Comparison of ENCODE assay signal across 22 cellular contexts in the genomic region with DNA sequence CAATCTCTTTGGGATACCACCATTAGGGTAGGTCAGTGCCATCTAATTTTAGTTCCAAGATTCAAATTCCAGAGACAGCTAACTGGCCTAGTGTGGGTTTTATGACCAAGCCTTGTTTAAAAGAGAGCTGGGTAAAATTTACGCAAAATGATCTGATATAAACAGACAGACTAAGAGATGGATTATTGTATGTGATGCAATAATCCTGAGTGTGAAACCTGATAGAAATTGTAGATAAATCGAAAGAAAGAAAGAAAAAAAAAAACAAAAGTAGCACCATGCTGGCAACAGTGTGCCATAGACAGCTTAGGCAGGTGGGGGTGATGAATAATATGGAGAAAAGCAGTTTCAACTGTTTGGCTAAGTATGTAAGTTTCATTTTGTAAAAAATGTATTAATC. TPM values are rescaled to one million over a fixed set of nuclear protein-coding genes. Genes with fewer than 3 reads are reported as not detected.
A peak's percentile ranks its signal among the peaks of the same experiment; 100 is the strongest.
DNase-seq lines count a peak whose midpoint lies in the region; ATAC-seq and TF ChIP-seq lines count a peak whose summit lies in the region.
"Had no signal": no experiment of that assay in that cellular context is flagged by ENCODE, and none has a peak within 500 bp of the region (broad histone marks: within the 10 kb centered on the region; RNA-seq: fewer than 3 reads in every experiment).

No MANE protein-coding gene starts in this region.

- H4K8ac ChIP-seq in IMR-90 (ENCODE audit: low read depth in 2 of 2, low read length in 2 of 2), result no peak overlapping the region

- no peak overlapping the region for H3K14ac ChIP-seq in IMR-90 (replicated peaks; ENCODE audit: low read depth, low read length)

- no peak overlapping the region for H2AK9ac ChIP-seq in IMR-90 (replicated peaks; ENCODE audit: low read depth, low read length, poor library complexity)

- ATAC-seq in activated CD8-positive, alpha-beta memory T cell treated with anti-CD3 and anti-CD28 coated beads, Interleukin-2, amount 10 ng/mL, durations not matched to agents 7 days and 5 days, result no peak
- no peak for ATAC-seq in IMR-90 (ENCODE audit: low read depth)
- no peak for ATAC-seq in activated naive CD8-positive, alpha-beta T cell treated with anti-CD3 and anti-CD28 coated beads, Interleukin-2, amount 10 ng/mL, durations not matched to agents 7 days and 5 days (ENCODE audit: low read depth)
- ATAC-seq in HG02884 (IDR thresholded peaks at IDR 0.05; ENCODE audit: unreplicated experiment), result no peak
- ATAC-seq: mucosa of descending colon; stimulated activated naive B cell treated with anti-CD40 and anti-IgM and Interleukin-4, amounts not matched to agents 10 μg/mL and 1 μg/mL and 100 μg/mL, for 72 hours had no signal

- peak overlapping the region; percentile 52 for H3K27ac Mint-ChIP-seq in activated CD8-positive, alpha-beta memory T cell treated with anti-CD3 and anti-CD28 coated beads, Interleukin-2, amount 10 ng/mL, durations not matched to agents 7 days and 5 days
- H3K27ac Mint-ChIP-seq in activated naive CD8-positive, alpha-beta T cell treated with anti-CD3 and anti-CD28 coated beads, Interleukin-2, amount 10 ng/mL, durations not matched to agents 7 days and 5 days, result no peak overlapping the region
- no peak overlapping the region for H3K27ac Mint-ChIP-seq in nephron progenitor cell
- H3K27ac Mint-ChIP-seq: activated B cell treated with CpG ODN at 0.5 μM for 24 hours; activated naive CD4-positive, alpha-beta T cell treated with anti-CD3 and anti-CD28 coated beads, Interleukin-2, amount 10 ng/mL, durations not matched to agents 7 days and 5 days had no signal

- no peak for TF ChIP-seq POLR2A in IMR-90 (IDR thresholded peaks at IDR 0.05; ENCODE audit: low read depth, low read length)

- H3K27ac ChIP-seq in IMR-90 (ENCODE audit: insufficient read depth, low read length), result no peak overlapping the region
- H3K27ac ChIP-seq: colonic mucosa, left ventricle myocardium inferior, sigmoid colon had no signal

- peaks cover 18% of the 10 kb centered on the region for H3K9me3 Mint-ChIP-seq in activated CD8-positive, alpha-beta memory T cell treated with anti-CD3 and anti-CD28 coated beads, Interleukin-2, amount 10 ng/mL, durations not matched to agents 7 days and 5 days (ENCODE audit: low read depth)
- H3K9me3 Mint-ChIP-seq in activated naive CD8-positive, alpha-beta T cell treated with anti-CD3 and anti-CD28 coated beads, Interleukin-2, amount 10 ng/mL, durations not matched to agents 7 days and 5 days, result peaks cover 19% of the 10 kb centered on the region
- H3K9me3 Mint-ChIP-seq in nephron progenitor cell, result peaks cover 51% of the 10 kb centered on the region
- H3K9me3 Mint-ChIP-seq: activated B cell treated with CpG ODN at 0.5 μM for 24 hours; stimulated activated naive B cell treated with anti-CD40 and anti-IgM and Interleukin-4, amounts not matched to agents 10 μg/mL and 1 μg/mL and 100 μg/mL, for 72 hours had no signal

- no peak overlapping the region for H2BK20ac ChIP-seq in IMR-90 (ENCODE audit: low read depth, low read length)

- H4K5ac ChIP-seq in IMR-90 (ENCODE audit: low read depth, low read length), result no peak overlapping the region

- peaks cover 11% of the 10 kb centered on the region for H3K36me3 ChIP-seq in IMR-90 (ENCODE audit: control insufficient read depth, insufficient read depth, low read length)
- H3K36me3 ChIP-seq: colonic mucosa had no signal

- H3K23ac ChIP-seq in IMR-90 (ENCODE audit: low read depth, low read length), result no peak overlapping the region

- H2AK5ac ChIP-seq in IMR-90 (ENCODE audit: low read depth, low read length), result no peak overlapping the region

- dilution Hi-C loops in IMR-90 (cut with HindIII; ENCODE audit: low sequenced_read_pairs, unreplicated experiment), result no loop called here

- no peaks in the 10 kb centered on the region for H3K9me3 ChIP-seq in IMR-90 (ENCODE audit: control insufficient read depth, insufficient read depth, low read length)
- H3K9me3 ChIP-seq: colonic mucosa, left ventricle myocardium inferior, mucosa of descending colon, sigmoid colon had no signal

- BruUV-seq in IMR-90 (replicated peaks; lab: Mats Ljungman, UMichigan), result no TSS peak

- in situ Hi-C loops in IMR-90 (cut with MboI; ENCODE audit: low sequenced_read_pairs), result loop anchor here (10.0 kb wide), 2 partner anchors 305 to 425 kb away; a partner anchor contains a TSS

- no peak overlapping the region for H2BK5ac ChIP-seq in IMR-90 (ENCODE audit: low read depth, low read length, poor library complexity, severe bottlenecking)

- H3K4me1 Mint-ChIP-seq in activated CD8-positive, alpha-beta memory T cell treated with anti-CD3 and anti-CD28 coated beads, Interleukin-2, amount 10 ng/mL, durations not matched to agents 7 days and 5 days, result peaks cover 50% of the 10 kb centered on the region
- H3K4me1 Mint-ChIP-seq in activated naive CD8-positive, alpha-beta T cell treated with anti-CD3 and anti-CD28 coated beads, Interleukin-2, amount 10 ng/mL, durations not matched to agents 7 days and 5 days, result peaks cover 33% of the 10 kb centered on the region
- H3K4me1 Mint-ChIP-seq in nephron progenitor cell, result peaks cover 32% of the 10 kb centered on the region

- H2BK15ac ChIP-seq in IMR-90 (ENCODE audit: low read depth, low read length), result no peak overlapping the region

- H4K20me1 ChIP-seq in IMR-90 (ENCODE audit: insufficient read depth, low read length), result no peaks in the 10 kb centered on the region

- H4K91ac ChIP-seq in IMR-90 (ENCODE audit: insufficient read depth, low read depth, low read length), result no peak overlapping the region

- no peaks in the 10 kb centered on the region for H3K27me3 Mint-ChIP-seq in activated CD8-positive, alpha-beta memory T cell treated with anti-CD3 and anti-CD28 coated beads, Interleukin-2, amount 10 ng/mL, durations not matched to agents 7 days and 5 days
- no peaks in the 10 kb centered on the region for H3K27me3 Mint-ChIP-seq in activated naive CD8-positive, alpha-beta T cell treated with anti-CD3 and anti-CD28 coated beads, Interleukin-2, amount 10 ng/mL, durations not matched to agents 7 days and 5 days
- peaks cover 10% of the 10 kb centered on the region for H3K27me3 Mint-ChIP-seq in nephron progenitor cell (ENCODE audit: low read depth, poor library complexity)
- H3K27me3 Mint-ChIP-seq: activated B cell treated with CpG ODN at 0.5 μM for 24 hours; stimulated activated naive B cell treated with anti-CD40 and anti-IgM and Interleukin-4, amounts not matched to agents 10 μg/mL and 1 μg/mL and 100 μg/mL, for 72 hours had no signal

- H3K18ac ChIP-seq in IMR-90 (ENCODE audit: low read depth, low read length), result no peak overlapping the region

- DNase-seq in activated CD8-positive, alpha-beta memory T cell treated with anti-CD3 and anti-CD28 coated beads, Interleukin-2, amount 10 ng/mL, durations not matched to agents 7 days and 5 days, result no peak
- no peak for DNase-seq in activated CD8-positive, alpha-beta memory T cell treated with anti-CD3 and anti-CD28 coated beads, Interleukin-2, amount 50 U/mL, for 48 hours
- no peak for DNase-seq in IMR-90
- no peak for DNase-seq in activated naive CD8-positive, alpha-beta T cell treated with anti-CD3 and anti-CD28 coated beads, Interleukin-2, amount 10 ng/mL, durations not matched to agents 7 days and 5 days
- DNase-seq in nephron progenitor cell, result no peak
- no peak for DNase-seq in islet precursor cell
- DNase-seq in NCI-H446 treated with DMSO at 0.1 percent for 48 hours (lab: John Stamatoyannopoulos, UW), result no peak
- DNase-seq: ACHN; activated B cell treated with CpG ODN at 0.5 μM for 24 hours; activated CD8-positive, alpha-beta memory T cell treated with anti-CD3 and anti-CD28 coated beads, Interleukin-2, amount 50 U/mL, for 4 hours; activated naive CD4-positive, alpha-beta T cell treated with anti-CD3 and anti-CD28 coated beads, Interleukin-2, amount 10 ng/mL, durations not matched to agents 7 days and 5 days; colonic mucosa; DMS79 treated with DMSO at 0.1 percent for 48 hours; Kasumi-1; left ventricle myocardium inferior; mucosa of descending colon; NCI-H1436; NCI-H748 treated with DMSO at 0.1 percent for 48 hours; SIG-M5; sigmoid colon; stimulated activated naive B cell treated with anti-CD40 and anti-IgM and Interleukin-4, amounts not matched to agents 10 μg/mL and 1 μg/mL and 100 μg/mL, for 72 hours had no signal

- no peak overlapping the region for H3K4me3 ChIP-seq in IMR-90 (ENCODE audit: insufficient read depth, low read depth, low read length)
- H3K4me3 ChIP-seq: colonic mucosa, left ventricle myocardium inferior, mucosa of descending colon, sigmoid colon had no signal

- no peak overlapping the region for H3K4ac ChIP-seq in IMR-90 (ENCODE audit: low read depth, low read length)

- no peak overlapping the region for H3K4me2 ChIP-seq in IMR-90 (ENCODE audit: low read depth, low read length)

- H3K27me3 ChIP-seq in IMR-90 (ENCODE audit: control insufficient read depth, insufficient read depth, low read length), result no peaks in the 10 kb centered on the region
- H3K27me3 ChIP-seq: colonic mucosa, sigmoid colon had no signal

- WGBS in IMR-90 (ENCODE audit: extremely low coverage in 2 of 2, insufficient read length in 1 of 2), 2 experiments, result 80 to 100% methylated on average over 1 to 2 of the region's 2 CpGs

- H3K79me1 ChIP-seq in IMR-90 (ENCODE audit: low read depth in 1 of 2, low read length in 2 of 2), result peaks cover 12 to 16% of the 10 kb centered on the region in 2 experiments; a peak in 3 of 4 replicates

- H3K4me1 ChIP-seq in IMR-90 (ENCODE audit: control insufficient read depth, insufficient read depth, low read length), result no peaks in the 10 kb centered on the region

- H2BK120ac ChIP-seq in IMR-90 (ENCODE audit: low read depth, low read length), result no peak overlapping the region

- H2AFZ ChIP-seq in IMR-90 (replicated peaks; ENCODE audit: low read length, poor library complexity), result no peak overlapping the region

- no peak for TF ChIP-seq RAD21 in IMR-90 (IDR thresholded peaks at IDR 0.05; ENCODE audit: low read length)

- CTCF ChIA-PET in activated CD8-positive, alpha-beta memory T cell treated with anti-CD3 and anti-CD28 coated beads, Interleukin-2, amount 10 ng/mL, durations not matched to agents 7 days and 5 days (lab: Charles Lee), result interaction anchor here (1.1 kb wide), 1 partner anchor 157 kb away, joined by 3 read pairs; no protein-coding TSS in a partner anchor
- CTCF ChIA-PET in IMR-90 (lab: Yijun Ruan, JAX), result no interaction called here

- intact Hi-C loops in IMR-90 (cut with micrococcal nuclease), result loop anchor here (5.0 to 10.0 kb wide), 5 partner anchors 188 to 1475 kb away; no protein-coding TSS in a partner anchor

- POLR2A ChIA-PET in IMR-90 (lab: Charles Lee; ENCODE audit: unreplicated experiment), result no interaction called here
- POLR2A ChIA-PET in activated naive CD8-positive, alpha-beta T cell treated with anti-CD3 and anti-CD28 coated beads, Interleukin-2, amount 10 ng/mL, durations not matched to agents 7 days and 5 days (lab: Charles Lee), result no interaction called here

- TF ChIP-seq CTCF in IMR-90 (conservative IDR thresholded peaks at IDR 0.05; ENCODE audit: low read depth, low read length) (no peak), nephron progenitor cell (IDR thresholded peaks at IDR 0.05) (no peak)

- H3K56ac ChIP-seq in IMR-90 (ENCODE audit: extremely low read depth, insufficient read depth, low read length), result no peak overlapping the region

- H3K4me3 Mint-ChIP-seq in activated CD8-positive, alpha-beta memory T cell treated with anti-CD3 and anti-CD28 coated beads, Interleukin-2, amount 10 ng/mL, durations not matched to agents 7 days and 5 days, result peak overlapping the region; percentile 42
- peak overlapping the region; percentile 20 for H3K4me3 Mint-ChIP-seq in activated naive CD8-positive, alpha-beta T cell treated with anti-CD3 and anti-CD28 coated beads, Interleukin-2, amount 10 ng/mL, durations not matched to agents 7 days and 5 days
- peak overlapping the region; percentile 59 for H3K4me3 Mint-ChIP-seq in nephron progenitor cell
- H3K4me3 Mint-ChIP-seq: activated B cell treated with CpG ODN at 0.5 μM for 24 hours; activated naive CD4-positive, alpha-beta T cell treated with anti-CD3 and anti-CD28 coated beads, Interleukin-2, amount 10 ng/mL, durations not matched to agents 7 days and 5 days; stimulated activated naive B cell treated with anti-CD40 and anti-IgM and Interleukin-4, amounts not matched to agents 10 μg/mL and 1 μg/mL and 100 μg/mL, for 72 hours had no signal

- H3K9ac ChIP-seq in IMR-90 (ENCODE audit: low read depth, low read length), result no peak overlapping the region

- H3K36me3 Mint-ChIP-seq in activated CD8-positive, alpha-beta memory T cell treated with anti-CD3 and anti-CD28 coated beads, Interleukin-2, amount 10 ng/mL, durations not matched to agents 7 days and 5 days, result peaks cover 63% of the 10 kb centered on the region
- H3K36me3 Mint-ChIP-seq in activated naive CD8-positive, alpha-beta T cell treated with anti-CD3 and anti-CD28 coated beads, Interleukin-2, amount 10 ng/mL, durations not matched to agents 7 days and 5 days, result peaks cover 58% of the 10 kb centered on the region
- H3K36me3 Mint-ChIP-seq in nephron progenitor cell (ENCODE audit: low read depth), result peaks cover 59% of the 10 kb centered on the region

- no peaks in the 10 kb centered on the region for H3K9me1 ChIP-seq in IMR-90 (ENCODE audit: insufficient read depth, low read length)

RNA-seq across cellular contexts. Expression of a gene that starts 2.9 kb away (rescaled TPM):
- total RNA-seq in activated CD8-positive, alpha-beta memory T cell treated with anti-CD3 and anti-CD28 coated beads, Interleukin-2, amount 10 ng/mL, durations not matched to agents 7 days and 5 days, result 10 to 100 TPM; 12.4 to 12.9 TPM
- total RNA-seq in IMR-90 (2012; rRNA removed), result 8.1 and 10.6 TPM in 2 replicates
- 2.0 and 2.8 TPM in 2 replicates for polyA plus RNA-seq in IMR-90 (2012; rRNA removed)
- polyA plus RNA-seq in IMR-90 (2012; cell fraction: cytosol; rRNA removed), result 0.26 and 0.49 TPM in 2 replicates
- 0.17 and 3.2 TPM in 2 replicates for polyA plus RNA-seq in IMR-90 (2012; cell fraction: nucleus; rRNA removed; ENCODE audit: low replicate concordance)
- 10 to 100 TPM; 13.1 to 14.1 TPM for total RNA-seq in activated naive CD8-positive, alpha-beta T cell treated with anti-CD3 and anti-CD28 coated beads, Interleukin-2, amount 10 ng/mL, durations not matched to agents 7 days and 5 days
